ENCODE assay signal across 11 cellular contexts in genomic region chr5:132776932-132777208, GRCh38. TPM values are rescaled to one million over a fixed set of nuclear protein-coding genes. Genes with fewer than 3 reads are reported as not detected.
A peak's percentile ranks its signal among the peaks of the same experiment; 100 is the strongest.
DNase-seq lines count a peak whose midpoint lies in the region; ATAC-seq, FAIRE-seq and TF ChIP-seq lines count a peak whose summit lies in the region.
"Had no signal": no experiment of that assay in that cellular context is flagged by ENCODE, and none has a peak within 500 bp of the region (broad histone marks: within the 10 kb centered on the region; RNA-seq: fewer than 3 reads in every experiment).

No MANE protein-coding gene starts in this region.

- H3K27me3 ChIP-seq in right lobe of liver = no peaks in the 10 kb centered on the region

- TF ChIP-seq CTCF in MCF 10A (IDR thresholded peaks at IDR 0.05; ENCODE audit: unreplicated experiment) (no peak), right lobe of liver (IDR thresholded peaks at IDR 0.05) (no peak)

- no peaks in the 10 kb centered on the region for H3K9me3 Mint-ChIP-seq in MCF 10A (ENCODE audit: unreplicated experiment)
- H3K9me3 Mint-ChIP-seq: brain had no signal

- FAIRE-seq in RCC 7860 (lab: Jason Lieb, UNC) = no peak
- FAIRE-seq: A204.1 had no signal

- H3K36me3 ChIP-seq in right lobe of liver (no peaks in the 10 kb centered on the region), urinary bladder (ENCODE audit: insufficient read depth) (no peaks in the 10 kb centered on the region)

- no peak for ATAC-seq in right lobe of liver

- no peaks in the 10 kb centered on the region for H3K9me3 ChIP-seq in right lobe of liver

- no peaks in the 10 kb centered on the region for H3K36me3 Mint-ChIP-seq in MCF 10A (ENCODE audit: insufficient read depth, unreplicated experiment)
- H3K36me3 Mint-ChIP-seq: brain had no signal

- DNase-seq in NCI-H82 (lab: John Stamatoyannopoulos, UW) (peak; percentile 21), NCI-H82 treated with DMSO at 0.1 percent for 48 hours (lab: John Stamatoyannopoulos, UW; ENCODE audit: unreplicated experiment) (no peak), MCF 10A (ENCODE audit: unreplicated experiment) (no peak), right lobe of liver (no peak), SKM-1 (lab: John Stamatoyannopoulos, UW; ENCODE audit: unreplicated experiment) (no peak), RCC 7860 (ENCODE audit: low spot score) (no peak), anterior cingulate cortex (lab: John Stamatoyannopoulos, UW) (no peak)
- DNase-seq: GOT3 had no signal

- peak overlapping the region; percentile 40 to 55 (median 51) for H3K27ac ChIP-seq in right lobe of liver
- peak overlapping the region; percentile 67 for H3K27ac ChIP-seq in urinary bladder (ENCODE audit: low read depth)

- no CpG with 5 or more reads among the region's 41 CpGs for WGBS in right lobe of liver (ENCODE audit: insufficient coverage, low coverage, low lambda C conversion rate, missing lambda C conversion rate)
- WGBS in urinary bladder = under 1% methylated on average over 41 of the region's 41 CpGs

- H3K4me3 ChIP-seq in right lobe of liver = peak overlapping the region; percentile 78 to 93 (median 78)
- H3K4me3 ChIP-seq in urinary bladder (ENCODE audit: low read depth, low read length) = peak overlapping the region; percentile 97

- TF ChIP-seq POLR2A in right lobe of liver (IDR thresholded peaks at IDR 0.05) = no peak

- no peak overlapping the region for H3K27ac Mint-ChIP-seq in MCF 10A (ENCODE audit: low read depth, unreplicated experiment)

- peaks cover 27% of the 10 kb centered on the region for H3K4me1 Mint-ChIP-seq in MCF 10A (ENCODE audit: insufficient read depth, unreplicated experiment)

- intact Hi-C loops in MCF 10A (cut with micrococcal nuclease) (loop anchor here (1.0 kb wide), 2 partner anchors 40 to 43 kb away; partner anchors contain the start of gene KIF3A), right lobe of liver (cut with DNase I) (no loop called here)

- peaks cover 0 to 5% (median 0%) of the 10 kb centered on the region in 4 donors for H3K4me1 ChIP-seq in right lobe of liver
- H3K4me1 ChIP-seq in urinary bladder (ENCODE audit: insufficient read depth) = no peaks in the 10 kb centered on the region

- POLR2A ChIA-PET in MCF 10A (lab: Yijun Ruan, JAX) = interaction anchor here (1.1 to 2.4 kb wide), 8 partner anchors 10 to 89 kb away, joined by 5 to 14 read pairs (median 7); partner anchors contain the start of genes GDF9, KIF3A and UQCRQ

- H3K4me3 Mint-ChIP-seq in MCF 10A (ENCODE audit: unreplicated experiment) = peak overlapping the region; percentile 73

- CTCF ChIA-PET in MCF 10A (lab: Yijun Ruan, JAX) = interaction anchor here (0.6 to 3.9 kb wide), 3 partner anchors 10 to 43 kb away, joined by 3 to 26 read pairs (median 3); no protein-coding TSS in a partner anchor

- no peaks in the 10 kb centered on the region for H3K27me3 Mint-ChIP-seq in MCF 10A (ENCODE audit: insufficient read depth, unreplicated experiment)

- BruUV-seq in MCF 10A (replicated peaks; lab: Mats Ljungman, UMichigan) = no TSS peak

RNA-seq across cellular contexts. Expression of gene SEPTIN8, which starts 0.2 kb away (rescaled TPM):
- total RNA-seq in MCF 10A (2022) = 34.8 and 53.1 TPM in 2 replicates
- 10 to 100 TPM in 5 of 6 experiments, 1 to 10 TPM in 1; 8.0 to 15.9 (median 13.3) TPM for total RNA-seq in right lobe of liver
- total RNA-seq in urinary bladder = 64.8 TPM
- polyA plus RNA-seq in urinary bladder = 28.3 TPM

RNA-seq across cellular contexts. Expression of gene CCNI2, which starts 29.6 kb away (rescaled TPM):
- total RNA-seq in MCF 10A (2022) = 0.12 and 0.16 TPM in 2 replicates
- total RNA-seq in right lobe of liver = under 1 TPM in 1 of 6 experiments, not detected in 5; 0.11 TPM
- 1.9 TPM for total RNA-seq in urinary bladder
- 1.4 TPM for polyA plus RNA-seq in urinary bladder

RNA-seq across cellular contexts. Expression of gene SOWAHA, which starts 36.2 kb away (rescaled TPM):
- total RNA-seq in MCF 10A (2022) (not detected in 2 replicates), right lobe of liver (1 to 10 TPM in 5 of 6 experiments, under 1 TPM in 1; 0.95 to 4.7 (median 1.4) TPM), urinary bladder (0.48 TPM)
- polyA plus RNA-seq in urinary bladder = 0.65 TPM

RNA-seq across cellular contexts. Expression of gene KIF3A, which starts 39.5 kb away (rescaled TPM):
- total RNA-seq in MCF 10A (2022) = 23.9 and 31.5 TPM in 2 replicates
- total RNA-seq in right lobe of liver = 1 to 10 TPM; 1.3 to 4.2 (median 2.1) TPM
- 17.6 TPM for total RNA-seq in urinary bladder
- 3.4 TPM for polyA plus RNA-seq in urinary bladder

RNA-seq across cellular contexts. Expression of gene SHROOM1, which starts 53.6 kb away (rescaled TPM):
- total RNA-seq in MCF 10A (2022) = 20.5 and 22.7 TPM in 2 replicates
- total RNA-seq in right lobe of liver = 10 to 100 TPM; 29.5 to 96.1 (median 77.4) TPM
- 7.2 TPM for total RNA-seq in urinary bladder
- 48.3 TPM for polyA plus RNA-seq in urinary bladder
